In genomic region chr9:120902286-120902685, GRCh38 we compare ENCODE assay signal across 1 cellular context.
TF ChIP-seq lines count a peak whose summit lies in the region.

No MANE protein-coding gene starts in this region.

TF ChIP-seq in WTC11, 78 proteins besides CTCF, POLR2A, EP300 and RAD21 (continued from another document):
- TF ChIP-seq ZNF425 (CRISPR knock-in tag; conservative IDR thresholded peaks at IDR 0.05) (no peak), OVOL2 (CRISPR knock-in tag; IDR thresholded peaks at IDR 0.05; ENCODE audit: borderline replicate concordance) (no peak), ZBTB21 (CRISPR knock-in tag; IDR thresholded peaks at IDR 0.05; ENCODE audit: borderline replicate concordance) (no peak), CBFB (CRISPR knock-in tag; IDR thresholded peaks at IDR 0.05; ENCODE audit: low read depth) (no peak), AR (CRISPR knock-in tag; IDR thresholded peaks at IDR 0.05) (no peak), ZNF396 (CRISPR knock-in tag; IDR thresholded peaks at IDR 0.05; ENCODE audit: borderline replicate concordance) (no peak), ZBTB43 (CRISPR knock-in tag; IDR thresholded peaks at IDR 0.05) (no peak), MLX (CRISPR knock-in tag; IDR thresholded peaks at IDR 0.05) (no peak), NR2C2 (CRISPR knock-in tag; IDR thresholded peaks at IDR 0.05) (no peak), PREB (CRISPR knock-in tag; IDR thresholded peaks at IDR 0.05; ENCODE audit: borderline replicate concordance) (no peak), NFE2L1 (CRISPR knock-in tag; IDR thresholded peaks at IDR 0.05) (no peak), ETV6 (CRISPR knock-in tag; IDR thresholded peaks at IDR 0.05) (no peak), ZNF671 (CRISPR knock-in tag; IDR thresholded peaks at IDR 0.05) (no peak), GRHL2 (CRISPR knock-in tag; IDR thresholded peaks at IDR 0.05; ENCODE audit: insufficient replicate concordance, severe bottlenecking) (no peak), HMGA2 (CRISPR knock-in tag; IDR thresholded peaks at IDR 0.05) (no peak), JAZF1 (CRISPR knock-in tag; IDR thresholded peaks at IDR 0.05) (no peak)
